14 cellular contexts compared by ENCODE assay signal in the genomic region with DNA sequence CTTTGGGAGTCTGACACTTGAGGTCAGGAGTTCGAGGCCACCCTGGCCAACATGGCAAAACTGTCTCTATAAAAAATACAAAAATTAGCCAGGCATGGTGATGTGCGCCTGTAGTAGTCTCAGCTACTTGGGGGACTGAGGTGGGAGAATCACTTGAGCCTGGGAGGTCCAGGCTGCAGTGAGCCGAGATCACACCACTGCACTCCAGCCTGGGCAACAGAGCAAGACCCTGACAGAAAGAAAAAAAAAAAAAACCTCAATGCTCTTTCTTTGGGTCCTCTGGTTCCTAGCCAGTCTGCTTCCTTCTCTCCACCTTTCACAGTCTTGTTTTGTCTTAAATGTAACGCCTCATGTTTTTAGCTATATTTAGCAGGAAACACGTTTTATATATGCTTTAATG. TPM values are rescaled to one million over a fixed set of nuclear protein-coding genes. Genes with fewer than 3 reads are reported as not detected.
DNase-seq lines count a peak whose midpoint lies in the region; ATAC-seq and TF ChIP-seq lines count a peak whose summit lies in the region.
"Had no signal": no experiment of that assay in that cellular context is flagged by ENCODE, and none has a peak within 500 bp of the region (broad histone marks: within the 10 kb centered on the region; RNA-seq: fewer than 3 reads in every experiment).

No MANE protein-coding gene starts in this region.

- in situ Hi-C loops in GM23248 (cut with MboI): no loop called here

- CTCF ChIA-PET in CD4-positive, alpha-beta T cell (lab: Charles Lee): interaction anchor here (0.7 to 1.4 kb wide), 2 partner anchors 16 to 241 kb away, joined by 4 to 5 read pairs; no protein-coding TSS in a partner anchor

- POLR2A ChIA-PET in CD4-positive, alpha-beta T cell (lab: Charles Lee): interaction anchor here (0.6 to 3.0 kb wide), 4 partner anchors 10 to 182 kb away, joined by 3 to 29 read pairs (median 3); a partner anchor contains a TSS

- H3K27me3 ChIP-seq in CD4-positive, alpha-beta T cell (ENCODE audit: control insufficient read depth, insufficient read depth, low read length): no peaks in the 10 kb centered on the region
- H3K27me3 ChIP-seq in GM23248 (replicated peaks; ENCODE audit: insufficient read depth) (no peaks in the 10 kb centered on the region), neutrophil (no peaks in the 10 kb centered on the region)
- H3K27me3 ChIP-seq: BLaER1, ovary, tibial artery had no signal

- intact Hi-C loops in CD4-positive, alpha-beta T cell (cut with DNase I, micrococcal nuclease): no loop called here

- no peak overlapping the region for H3K4me3 ChIP-seq in GM23248
- H3K4me3 ChIP-seq in neutrophil (ENCODE audit: low read depth in 1 of 2, low read length in 1 of 2): peak overlapping the region in 1 of 2 experiments; percentile 7
- H3K4me3 ChIP-seq: BLaER1, ovary, SK-N-MC, tibial artery had no signal

- H3F3A ChIP-seq in GM23248 (ENCODE audit: insufficient read depth): peaks cover 17% of the 10 kb centered on the region

- H3K9me3 Mint-ChIP-seq in CD4-positive, alpha-beta T cell: no peaks in the 10 kb centered on the region
- H3K9me3 Mint-ChIP-seq in chondrocyte (ENCODE audit: low read depth) (no peaks in the 10 kb centered on the region), glutamatergic neuron (ENCODE audit: unreplicated experiment) (peaks cover 4% of the 10 kb centered on the region)

- peak overlapping the region; percentile 86 for H3K27ac Mint-ChIP-seq in CD4-positive, alpha-beta T cell
- H3K27ac Mint-ChIP-seq in chondrocyte (ENCODE audit: unreplicated experiment) (peak overlapping the region; percentile 17), glutamatergic neuron (ENCODE audit: unreplicated experiment) (no peak overlapping the region)

- H3K36me3 Mint-ChIP-seq in CD4-positive, alpha-beta T cell (ENCODE audit: low read depth): peaks cover 33% of the 10 kb centered on the region
- H3K36me3 Mint-ChIP-seq in chondrocyte (ENCODE audit: low read depth): no peaks in the 10 kb centered on the region
- no peaks in the 10 kb centered on the region for H3K36me3 Mint-ChIP-seq in glutamatergic neuron (ENCODE audit: unreplicated experiment)

- H3K4me3 Mint-ChIP-seq in CD4-positive, alpha-beta T cell: no peak overlapping the region
- no peak overlapping the region for H3K4me3 Mint-ChIP-seq in chondrocyte (ENCODE audit: unreplicated experiment)
- no peak overlapping the region for H3K4me3 Mint-ChIP-seq in glutamatergic neuron (ENCODE audit: unreplicated experiment)

- DNase-seq in CD4-positive, alpha-beta T cell: no peak
- no peak for DNase-seq in GM23248
- no peak for DNase-seq in chondrocyte (ENCODE audit: low spot score)
- no peak for DNase-seq in UCSD-AML1 (lab: John Stamatoyannopoulos, UW; ENCODE audit: unreplicated experiment)
- no peak for DNase-seq in activated gamma-delta T cell treated with Interleukin-2 at 50 U/mL for 16 hours
- no peak for DNase-seq in glutamatergic neuron
- DNase-seq: DND-41, NCI-H1694, ovary had no signal

- no peaks in the 10 kb centered on the region for H4K20me1 ChIP-seq in GM23248 (ENCODE audit: insufficient read depth)

- no peaks in the 10 kb centered on the region for H3K27me3 Mint-ChIP-seq in CD4-positive, alpha-beta T cell
- H3K27me3 Mint-ChIP-seq in chondrocyte (ENCODE audit: low read depth): no peaks in the 10 kb centered on the region
- peaks cover 4% of the 10 kb centered on the region for H3K27me3 Mint-ChIP-seq in glutamatergic neuron (ENCODE audit: unreplicated experiment)

- H3K9me2 ChIP-seq in GM23248 (ENCODE audit: insufficient read depth): no peaks in the 10 kb centered on the region

- peaks cover 71% of the 10 kb centered on the region for H3K4me1 Mint-ChIP-seq in CD4-positive, alpha-beta T cell (ENCODE audit: low read depth)
- H3K4me1 Mint-ChIP-seq in chondrocyte (ENCODE audit: low read depth) (peaks cover 38% of the 10 kb centered on the region), glutamatergic neuron (ENCODE audit: low read depth, unreplicated experiment) (peaks cover 16% of the 10 kb centered on the region)

- H3K9me3 ChIP-seq in CD4-positive, alpha-beta T cell (ENCODE audit: control insufficient read depth, low read length): no peaks in the 10 kb centered on the region
- H3K9me3 ChIP-seq in GM23248 (ENCODE audit: low read depth) (no peaks in the 10 kb centered on the region), neutrophil (no peaks in the 10 kb centered on the region)
- H3K9me3 ChIP-seq: BLaER1, ovary, tibial artery had no signal

- H3K27ac ChIP-seq in CD4-positive, alpha-beta T cell (ENCODE audit: low read depth, low read length): no peak overlapping the region
- peak overlapping the region; percentile 26; the same call in 1 of the 2 replicates for H3K27ac ChIP-seq in GM23248
- peak overlapping the region; percentile 90 for H3K27ac ChIP-seq in neutrophil
- H3K27ac ChIP-seq: BLaER1, ovary, SK-N-MC, tibial artery had no signal

- TF ChIP-seq CTCF in CD4-positive, alpha-beta T cell (IDR thresholded peaks at IDR 0.05): no peak
- TF ChIP-seq CTCF in chondrocyte (IDR thresholded peaks at IDR 0.05) (no peak), neutrophil (IDR thresholded peaks at IDR 0.05) (no peak), glutamatergic neuron (IDR thresholded peaks at IDR 0.05; ENCODE audit: partially characterized antibody, unreplicated experiment) (no peak)

- H3K4me1 ChIP-seq in GM23248 (ENCODE audit: insufficient read depth) (peaks cover 35% of the 10 kb centered on the region), neutrophil (ENCODE audit: control insufficient read depth in 1 of 2, insufficient read depth in 1 of 2, low read depth in 1 of 2, low read length in 1 of 2) (peaks cover 28 to 43% of the 10 kb centered on the region in 2 experiments)
- H3K4me1 ChIP-seq: BLaER1 had no signal

- no peak overlapping the region for H2AFZ ChIP-seq in GM23248

- no peak for ATAC-seq in CD4-positive, alpha-beta T cell (ENCODE audit: poor library complexity)
- ATAC-seq in GM21381 (IDR thresholded peaks at IDR 0.05; ENCODE audit: unreplicated experiment): no peak

- no peak overlapping the region for H3K9ac ChIP-seq in GM23248
- H3K9ac ChIP-seq: BLaER1 had no signal

- no peak overlapping the region for H3K4me2 ChIP-seq in GM23248 (ENCODE audit: unreplicated experiment)
- H3K4me2 ChIP-seq: BLaER1 had no signal

- peaks cover 96% of the 10 kb centered on the region for H3K79me2 ChIP-seq in GM23248 (ENCODE audit: insufficient read depth)

- 83 to 93% methylated on average over 5 of the region's 5 CpGs for WGBS in GM23248 (ENCODE audit: low coverage in 1 of 2, low lambda C conversion rate in 2 of 2, missing lambda C conversion rate in 2 of 2), 2 experiments

- H3K36me3 ChIP-seq in GM23248 (ENCODE audit: low read depth) (no peaks in the 10 kb centered on the region; the same call in 1 of the 2 replicates), neutrophil (peaks cover 8% of the 10 kb centered on the region)
- H3K36me3 ChIP-seq: ovary had no signal

RNA-seq across cellular contexts. Expression of a gene that starts 9.4 kb away (rescaled TPM):
- 10 to 100 TPM; 39.8 to 43.8 TPM for total RNA-seq in CD4-positive, alpha-beta T cell
- total RNA-seq in GM23248 (2014; rRNA removed; shearing (Covaris generic)): 75.3 and 77.4 TPM in 2 replicates
- polyA plus RNA-seq in GM23248 (2016; fragmentation: Nextera tagmentation; extraction: Ambion mirVana): 31.4 and 35.3 TPM in 2 replicates
- total RNA-seq in chondrocyte (80.0 to 128 TPM (median 83.7 TPM) in 3 replicates), glutamatergic neuron (ENCODE audit: unreplicated experiment) (102 TPM)

RNA-seq across cellular contexts. Expression of a gene that starts 33.8 kb away (rescaled TPM):
- 100 to 1,000 TPM; 134 to 138 TPM for total RNA-seq in CD4-positive, alpha-beta T cell
- 174 and 201 TPM in 2 replicates for total RNA-seq in GM23248 (2014; rRNA removed; shearing (Covaris generic))
- polyA plus RNA-seq in GM23248 (2016; fragmentation: Nextera tagmentation; extraction: Ambion mirVana): 78.2 and 86.0 TPM in 2 replicates
- total RNA-seq in chondrocyte (55.1 to 65.9 TPM (median 55.6 TPM) in 3 replicates), glutamatergic neuron (ENCODE audit: unreplicated experiment) (90.7 TPM)

RNA-seq across cellular contexts. Expression of a gene that starts 42.1 kb away (rescaled TPM):
- 100 to 1,000 TPM; 126 to 127 TPM for total RNA-seq in CD4-positive, alpha-beta T cell
- total RNA-seq in GM23248 (2014; rRNA removed; shearing (Covaris generic)): 54.3 and 70.5 TPM in 2 replicates
- 65.1 and 68.6 TPM in 2 replicates for polyA plus RNA-seq in GM23248 (2016; fragmentation: Nextera tagmentation; extraction: Ambion mirVana)
- total RNA-seq in chondrocyte (48.7 to 52.7 TPM (median 49.9 TPM) in 3 replicates), glutamatergic neuron (ENCODE audit: unreplicated experiment) (84.3 TPM)
